ENCODE assay signal across 28 cellular contexts in genomic region chr2:232925153-232925768, GRCh38. TPM values are rescaled to one million over a fixed set of nuclear protein-coding genes. Genes with fewer than 3 reads are reported as not detected.
DNase-seq lines count a peak whose midpoint lies in the region; ATAC-seq and TF ChIP-seq lines count a peak whose summit lies in the region.
"Had no signal": no experiment of that assay in that cellular context is flagged by ENCODE, and none has a peak within 500 bp of the region (broad histone marks: within the 10 kb centered on the region; RNA-seq: fewer than 3 reads in every experiment).

No MANE protein-coding gene starts in this region.

- no peaks in the 10 kb centered on the region; the same call in none of the 2 replicates for H4K20me1 ChIP-seq in GM23338 (replicated peaks; ENCODE audit: insufficient read depth)

- TF ChIP-seq CTCF in GM23338 (conservative IDR thresholded peaks at IDR 0.05; ENCODE audit: low read depth in 2 of 2), result no peak
- TF ChIP-seq CTCF in brain microvascular endothelial cell (IDR thresholded peaks at IDR 0.05; ENCODE audit: low read depth, low read length, missing control alignments), result no peak

- H3K79me2 ChIP-seq in GM23338 (replicated peaks; ENCODE audit: insufficient read depth), result no peaks in the 10 kb centered on the region

- H3K4me1 Mint-ChIP-seq in GM23338 (peaks cover 29% of the 10 kb centered on the region), naive B cell (peaks cover 8 to 17% (median 9%) of the 10 kb centered on the region in 3 donors)

- H3K4me3 ChIP-seq in GM23338, result no peak overlapping the region
- peak overlapping the region; percentile 4 for H3K4me3 ChIP-seq in ectodermal cell (ENCODE audit: insufficient read depth, low read depth, low read length)
- H3K4me3 ChIP-seq in brain microvascular endothelial cell (ENCODE audit: low read depth, low read length), result no peak overlapping the region
- H3K4me3 ChIP-seq: cardiac muscle cell, gastrocnemius medialis, GM23248, skin epidermis had no signal

- peaks cover 39% of the 10 kb centered on the region for H3K27me3 Mint-ChIP-seq in GM23338 (ENCODE audit: insufficient read depth, low read depth, poor library complexity)
- H3K27me3 Mint-ChIP-seq in naive B cell, result peaks cover 47 to 81% (median 50%) of the 10 kb centered on the region in 3 donors

- peaks cover 3% of the 10 kb centered on the region; the same call in 1 of the 3 replicates for H3K9me3 Mint-ChIP-seq in GM23338
- peaks cover 0 to 8% (median 5%) of the 10 kb centered on the region in 7 donors for H3K9me3 Mint-ChIP-seq in naive B cell
- H3K9me3 Mint-ChIP-seq: dendritic cell treated with granulocyte-macrophage colony-stimulating factor and Interleukin-4, amounts not matched to agents 40 ng/mL and 50 ng/mL, for 4 days; T-helper 1 cell treated with Interleukin-12 subunit alpha and Interleukin-12 subunit beta and Interleukin-4 antibody, amounts not matched to agents 30 μg/mL and 1 μg/mL, for 36 hours had no signal

- H3K36me3 Mint-ChIP-seq in GM23338 (ENCODE audit: low read depth) (no peaks in the 10 kb centered on the region), naive B cell (peaks cover 0 to 7% of the 10 kb centered on the region in 2 donors)

- H3K4me3 Mint-ChIP-seq in GM23338 (no peak overlapping the region), naive B cell (peak overlapping the region in 6 of 8 donors; percentile 32 to 61 (median 37))
- H3K4me3 Mint-ChIP-seq: activated B cell treated with CpG ODN at 0.5 μM for 24 hours; activated CD4-positive, alpha-beta memory T cell treated with anti-CD3 and anti-CD28 coated beads for 36 hours; dendritic cell treated with granulocyte-macrophage colony-stimulating factor and Interleukin-4, amounts not matched to agents 40 ng/mL and 50 ng/mL, for 4 days; stimulated activated naive CD8-positive, alpha-beta T cell treated with anti-CD3 and anti-CD28 coated beads, Interleukin-15, amount 100 ng/mL, for 72 hours; T-helper 1 cell treated with Interleukin-12 subunit alpha and Interleukin-12 subunit beta and Interleukin-4 antibody, amounts not matched to agents 30 μg/mL and 1 μg/mL, for 36 hours had no signal

- H3K36me3 ChIP-seq in GM23338 (ENCODE audit: insufficient read depth) (no peaks in the 10 kb centered on the region), ectodermal cell (ENCODE audit: control insufficient read depth, insufficient read depth, low read length) (no peaks in the 10 kb centered on the region), brain microvascular endothelial cell (replicated peaks) (no peaks in the 10 kb centered on the region)
- H3K36me3 ChIP-seq: cardiac muscle cell, gastrocnemius medialis had no signal

- no peak overlapping the region for H3K4me2 ChIP-seq in GM23338

- DNase-seq in GM23338 (ENCODE audit: low spot score) (peak; percentile 41), LHCN-M2 (ENCODE audit: low read depth) (peak; percentile 45), naive B cell (no peak), NCI-H69 (lab: John Stamatoyannopoulos, UW) (no peak), brain microvascular endothelial cell (no peak)
- DNase-seq: activated B cell treated with CpG ODN at 0.5 μM for 24 hours; activated CD4-positive, alpha-beta memory T cell treated with anti-CD3 and anti-CD28 coated beads for 36 hours; activated gamma-delta T cell; activated T-cell treated with anti-CD3 and anti-CD28 coated beads for 4 hours; CD4-positive, CD25-positive, alpha-beta regulatory T cell; DMS153; GM23248; naive thymus-derived CD4-positive, alpha-beta T cell; NCI-H1105 treated with DMSO at 0.1 percent for 48 hours; NCI-H2107; NCI-H524 treated with DMSO at 0.1 percent for 48 hours; stimulated activated CD4-positive, alpha-beta T cell treated with anti-CD3 and anti-CD28 coated beads, Interleukin-2, amount 100 ng/mL, for 48 hours; stimulated activated naive CD8-positive, alpha-beta T cell treated with anti-CD3 and anti-CD28 coated beads, Interleukin-15, amount 100 ng/mL, for 72 hours; trophoblast cell had no signal

- H3K4me1 ChIP-seq in GM23338 (ENCODE audit: insufficient read depth) (peaks cover 27% of the 10 kb centered on the region), ectodermal cell (ENCODE audit: control insufficient read depth, insufficient read depth, low read length) (peaks cover 15% of the 10 kb centered on the region)

- no peak overlapping the region for H2AFZ ChIP-seq in GM23338
- H2AFZ ChIP-seq: GM23248 had no signal

- peaks cover 57% of the 10 kb centered on the region for H3K27me3 ChIP-seq in GM23338 (ENCODE audit: insufficient read depth)
- H3K27me3 ChIP-seq in ectodermal cell (ENCODE audit: control insufficient read depth, insufficient read depth, low read length, poor library complexity, severe bottlenecking), result peaks cover 65% of the 10 kb centered on the region
- H3K27me3 ChIP-seq in brain microvascular endothelial cell (replicated peaks), result peaks cover 52% of the 10 kb centered on the region

- peak; percentile 18 for ATAC-seq in GM23338
- ATAC-seq in naive B cell (ENCODE audit: low read depth in 2 of 2), result no peak
- no peak for ATAC-seq in HG02798 (IDR thresholded peaks at IDR 0.05; ENCODE audit: poor library complexity, unreplicated experiment)
- no peak for ATAC-seq in GM21825 (IDR thresholded peaks at IDR 0.05; ENCODE audit: unreplicated experiment)
- ATAC-seq: naive thymus-derived CD4-positive, alpha-beta T cell; stimulated activated naive CD8-positive, alpha-beta T cell treated with anti-CD3 and anti-CD28 coated beads, Interleukin-15, amount 100 ng/mL, for 72 hours had no signal

- H3F3A ChIP-seq in GM23338 (replicated peaks; ENCODE audit: low read depth), result no peaks in the 10 kb centered on the region

- in situ Hi-C loops in brain microvascular endothelial cell (cut with HindIII; ENCODE audit: low pct_ligation_motif_present, low sequenced_read_pairs), result no loop called here

- no peak overlapping the region for H3K27ac ChIP-seq in GM23338 (ENCODE audit: low read depth)
- H3K27ac ChIP-seq in ectodermal cell (ENCODE audit: insufficient read depth, low read depth, low read length, poor library complexity, severe bottlenecking), result no peak overlapping the region
- no peak overlapping the region for H3K27ac ChIP-seq in brain microvascular endothelial cell
- H3K27ac ChIP-seq: cardiac muscle cell, epithelial cell of prostate, gastrocnemius medialis, GM23248 had no signal

- WGBS in ectodermal cell, 2 experiments, result 17 to 24% methylated on average over 10 of the region's 10 CpGs

- no peaks in the 10 kb centered on the region for H3K9me3 ChIP-seq in ectodermal cell (ENCODE audit: control insufficient read depth, low read length)
- H3K9me3 ChIP-seq: gastrocnemius medialis had no signal

- H3K27ac Mint-ChIP-seq in GM23338, result no peak overlapping the region
- H3K27ac Mint-ChIP-seq in naive B cell, result peak overlapping the region in 1 of 6 donors; percentile 52
- H3K27ac Mint-ChIP-seq: activated B cell treated with CpG ODN at 0.5 μM for 24 hours; activated CD4-positive, alpha-beta memory T cell treated with anti-CD3 and anti-CD28 coated beads for 36 hours; CD4-positive, CD25-positive, alpha-beta regulatory T cell; dendritic cell treated with granulocyte-macrophage colony-stimulating factor and Interleukin-4, amounts not matched to agents 40 ng/mL and 50 ng/mL, for 4 days; naive thymus-derived CD4-positive, alpha-beta T cell; stimulated activated naive CD8-positive, alpha-beta T cell treated with anti-CD3 and anti-CD28 coated beads, Interleukin-15, amount 100 ng/mL, for 72 hours; T-helper 1 cell treated with Interleukin-12 subunit alpha and Interleukin-12 subunit beta and Interleukin-4 antibody, amounts not matched to agents 30 μg/mL and 1 μg/mL, for 36 hours had no signal

- H3K9me2 ChIP-seq in GM23338 (ENCODE audit: insufficient read depth), result 0 out of 2 replicates have a peak, but pooled peaks cover 4% of the 10 kb centered on the region

TF ChIP-seq in GM23338, 12 proteins besides CTCF, POLR2A, EP300 and RAD21 (continues in another document):
- TF ChIP-seq EZH2phosphoT487 (IDR thresholded peaks at IDR 0.05; ENCODE audit: unreplicated experiment), result no peak

RNA-seq across cellular contexts. Expression of gene SNORC, which starts 55.2 kb away (rescaled TPM):
- total RNA-seq in GM23338 (2014; rRNA removed; shearing (Covaris generic)), result 0.62 and 0.80 TPM in 2 replicates
- polyA plus RNA-seq in GM23338 (2016; fragmentation: Nextera tagmentation; extraction: Ambion mirVana), result 1.6 and 1.9 TPM in 2 replicates
- total RNA-seq in LHCN-M2 (2014; rRNA removed), result 0.32 and 0.52 TPM in 2 replicates
- polyA plus RNA-seq in LHCN-M2 (2012), result 0.57 TPM
- 0.89 TPM for polyA plus RNA-seq in ectodermal cell (2013, experiment 1 of 4)
- polyA plus RNA-seq in ectodermal cell (2013, experiment 2 of 4), result 0.78 TPM
- 1.0 TPM for polyA plus RNA-seq in ectodermal cell (2013, experiment 3 of 4)
- 0.97 TPM for polyA plus RNA-seq in ectodermal cell (2013, experiment 4 of 4)
- under 1 TPM in 1 of 6 donors, not detected in 5; 0.12 TPM for polyA plus RNA-seq in naive B cell (ENCODE audit: low read depth in 6 of 6)
- total RNA-seq: GM23248 had no signal
- polyA plus RNA-seq: naive thymus-derived CD4-positive, alpha-beta T cell had no signal

Comparison
In these comparisons a context has a peak if more than half of its experiments do, and no peak if none do; other contexts are left out.
1. DNase-seq: peak in GM23338 (single experiment) and LHCN-M2 (single experiment); none in naive B cell (single experiment), NCI-H69 (single experiment) and brain microvascular endothelial cell (single experiment).